Comparison of ENCODE assay signal across 17 cellular contexts in the genomic region with DNA sequence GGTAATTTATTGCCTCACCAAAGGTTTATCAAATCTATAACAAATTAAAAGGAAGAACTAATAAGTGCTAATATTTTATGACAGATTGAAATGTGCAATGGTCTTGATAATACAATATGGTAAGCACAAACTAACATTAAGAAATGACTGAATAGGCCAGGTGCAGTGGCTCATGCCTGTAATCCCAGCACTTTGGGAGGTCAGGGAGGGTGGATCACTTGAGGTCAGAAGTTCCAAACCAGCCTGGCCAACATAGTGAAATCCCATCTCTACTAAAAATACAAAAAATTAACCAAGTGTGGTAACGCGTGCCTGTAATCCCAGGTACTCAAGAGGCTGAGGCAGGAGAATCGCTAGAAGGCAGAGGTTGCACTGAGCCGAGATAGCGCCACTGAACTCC. TPM values are rescaled to one million over a fixed set of nuclear protein-coding genes. Genes with fewer than 3 reads are reported as not detected.
A peak's percentile ranks its signal among the peaks of the same experiment; 100 is the strongest.
DNase-seq lines count a peak whose midpoint lies in the region; ATAC-seq and TF ChIP-seq lines count a peak whose summit lies in the region.
"Had no signal": no experiment of that assay in that cellular context is flagged by ENCODE, and none has a peak within 500 bp of the region (broad histone marks: within the 10 kb centered on the region; RNA-seq: fewer than 3 reads in every experiment).

No MANE protein-coding gene starts in this region.

- H4K8ac ChIP-seq in trophoblast cell (ENCODE audit: low read depth, low read length): no peak overlapping the region

- H3K27ac ChIP-seq in CD4-positive, alpha-beta T cell (ENCODE audit: low read depth, low read length): no peak overlapping the region
- no peak overlapping the region for H3K27ac ChIP-seq in trophoblast cell (ENCODE audit: low read depth, low read length)
- H3K27ac ChIP-seq: C4-2B, RWPE1 had no signal

- no peak overlapping the region for H2BK120ac ChIP-seq in trophoblast cell (ENCODE audit: insufficient read depth, low read length, poor library complexity)

- ATAC-seq in CD4-positive, alpha-beta T cell (ENCODE audit: poor library complexity): no peak
- no peak for ATAC-seq in activated T-helper 17 cell treated with anti-CD3 and anti-CD28 coated beads, Interleukin-2, amount 50 U/mL, for 72 hours (replicated peaks)

- H3K14ac ChIP-seq in trophoblast cell (ENCODE audit: low read length): no peak overlapping the region

- no peak overlapping the region for H3K27ac Mint-ChIP-seq in CD4-positive, alpha-beta T cell
- no peak overlapping the region for H3K27ac Mint-ChIP-seq in activated T-helper 17 cell treated with anti-CD3 and anti-CD28 coated beads, Interleukin-2, amount 50 U/mL, for 72 hours

- no peak overlapping the region for H2BK5ac ChIP-seq in trophoblast cell (ENCODE audit: low read depth, low read length, poor library complexity)

- no peak overlapping the region for H2AFZ ChIP-seq in trophoblast cell (ENCODE audit: insufficient read depth, low read length, poor library complexity)

- no peaks in the 10 kb centered on the region for H3K27me3 Mint-ChIP-seq in CD4-positive, alpha-beta T cell
- no peaks in the 10 kb centered on the region for H3K27me3 Mint-ChIP-seq in activated T-helper 17 cell treated with anti-CD3 and anti-CD28 coated beads, Interleukin-2, amount 50 U/mL, for 72 hours

- H3K4ac ChIP-seq in trophoblast cell (ENCODE audit: low read depth, low read length): peak overlapping the region; percentile 61

- H3K4me1 ChIP-seq in trophoblast cell (ENCODE audit: control insufficient read depth in 1 of 2, insufficient read depth in 2 of 2, low read length in 2 of 2): no peaks in the 10 kb centered on the region

- no peak overlapping the region for H3K4me2 ChIP-seq in trophoblast cell (ENCODE audit: low read length)

- no peaks in the 10 kb centered on the region for H3K27me3 ChIP-seq in CD4-positive, alpha-beta T cell (ENCODE audit: control insufficient read depth, insufficient read depth, low read length)
- no peaks in the 10 kb centered on the region for H3K27me3 ChIP-seq in trophoblast cell (ENCODE audit: insufficient read depth, low read length)

- POLR2A ChIA-PET in CD4-positive, alpha-beta T cell (lab: Charles Lee): no interaction called here

- DNase-seq in CD4-positive, alpha-beta T cell: no peak
- DNase-seq in LHCN-M2 (ENCODE audit: low read depth) (peak; percentile 52), trophoblast cell (no peak), midbrain (lab: John Stamatoyannopoulos, UW) (no peak), NCI-H82 treated with DMSO at 0.1 percent for 48 hours (lab: John Stamatoyannopoulos, UW; ENCODE audit: unreplicated experiment) (no peak), D341Med (ENCODE audit: low spot score) (no peak)
- DNase-seq: DMS79 treated with DMSO at 0.1 percent for 48 hours, GOT3, HCEC 1CT, KG1, NCI-H1417 treated with DMSO at 0.1 percent for 48 hours, NCI-H187, NCI-H446, SHP77 treated with DMSO at 0.1 percent for 48 hours had no signal

- peak overlapping the region; percentile 14 for H3K4me3 Mint-ChIP-seq in CD4-positive, alpha-beta T cell
- peak overlapping the region; percentile 96 for H3K4me3 Mint-ChIP-seq in activated T-helper 17 cell treated with anti-CD3 and anti-CD28 coated beads, Interleukin-2, amount 50 U/mL, for 72 hours

- H2AK5ac ChIP-seq in trophoblast cell (ENCODE audit: low read length): no peak overlapping the region

- intact Hi-C loops in CD4-positive, alpha-beta T cell (cut with DNase I, micrococcal nuclease): loop anchor here (10.0 kb wide), 1 partner anchor 321 kb away; no protein-coding TSS in a partner anchor

- no peak overlapping the region for H4K12ac ChIP-seq in trophoblast cell (ENCODE audit: low read depth, low read length)

- H3K79me1 ChIP-seq in trophoblast cell (ENCODE audit: low read length): peaks cover 5% of the 10 kb centered on the region

- peaks cover 74% of the 10 kb centered on the region for H3K4me1 Mint-ChIP-seq in CD4-positive, alpha-beta T cell (ENCODE audit: low read depth)
- H3K4me1 Mint-ChIP-seq in activated T-helper 17 cell treated with anti-CD3 and anti-CD28 coated beads, Interleukin-2, amount 50 U/mL, for 72 hours: peaks cover 29% of the 10 kb centered on the region

- H3K23ac ChIP-seq in trophoblast cell (ENCODE audit: low read length): no peak overlapping the region

- no peak overlapping the region for H2BK12ac ChIP-seq in trophoblast cell (ENCODE audit: low read length)

- peaks cover 5% of the 10 kb centered on the region for H3K79me2 ChIP-seq in trophoblast cell (ENCODE audit: control insufficient read depth, insufficient read depth, low read length, poor library complexity)

- peaks cover 48% of the 10 kb centered on the region for H3K36me3 Mint-ChIP-seq in CD4-positive, alpha-beta T cell (ENCODE audit: low read depth)
- peaks cover 75% of the 10 kb centered on the region for H3K36me3 Mint-ChIP-seq in activated T-helper 17 cell treated with anti-CD3 and anti-CD28 coated beads, Interleukin-2, amount 50 U/mL, for 72 hours (ENCODE audit: low read depth)

- no peak for TF ChIP-seq CTCF in CD4-positive, alpha-beta T cell (IDR thresholded peaks at IDR 0.05)

- H4K91ac ChIP-seq in trophoblast cell (ENCODE audit: low read depth, low read length): no peak overlapping the region

- H3K18ac ChIP-seq in trophoblast cell (ENCODE audit: low read length): no peak overlapping the region

- no CpG with 5 or more reads among the region's 5 CpGs for WGBS in trophoblast cell (ENCODE audit: extremely low coverage, insufficient coverage, insufficient read length)

- no peak overlapping the region for H3K9ac ChIP-seq in trophoblast cell (ENCODE audit: low read length)

- H3K9me3 ChIP-seq in CD4-positive, alpha-beta T cell (ENCODE audit: control insufficient read depth, low read length): no peaks in the 10 kb centered on the region
- H3K9me3 ChIP-seq in trophoblast cell (ENCODE audit: insufficient read depth, low read depth, low read length): no peaks in the 10 kb centered on the region

- H3K9me3 Mint-ChIP-seq in CD4-positive, alpha-beta T cell: no peaks in the 10 kb centered on the region
- no peaks in the 10 kb centered on the region for H3K9me3 Mint-ChIP-seq in activated T-helper 17 cell treated with anti-CD3 and anti-CD28 coated beads, Interleukin-2, amount 50 U/mL, for 72 hours

- H3K4me3 ChIP-seq in trophoblast cell (ENCODE audit: low read depth, low read length): no peak overlapping the region

- peaks cover 0 to 2% of the 10 kb centered on the region in 2 experiments for H3K36me3 ChIP-seq in trophoblast cell (ENCODE audit: control insufficient read depth in 1 of 2, insufficient read depth in 2 of 2, low read length in 2 of 2)

- CTCF ChIA-PET in CD4-positive, alpha-beta T cell (lab: Charles Lee): no interaction called here

RNA-seq across cellular contexts. Expression of gene MTPAP, which starts 3.5 kb away (rescaled TPM):
- 10 to 100 TPM; 33.0 to 35.1 TPM for total RNA-seq in CD4-positive, alpha-beta T cell
- total RNA-seq in LHCN-M2 (2014; rRNA removed): 11.6 and 13.8 TPM in 2 replicates
- 4.6 TPM for polyA plus RNA-seq in LHCN-M2 (2012)
- 10 to 100 TPM; 24.4 to 40.4 TPM for total RNA-seq in activated T-helper 17 cell treated with anti-CD3 and anti-CD28 coated beads, Interleukin-2, amount 50 U/mL, for 72 hours
- 15.0 and 15.7 TPM in 2 replicates for polyA plus RNA-seq in trophoblast cell (2013)
